21 cellular contexts compared by ENCODE assay signal in the genomic region with DNA sequence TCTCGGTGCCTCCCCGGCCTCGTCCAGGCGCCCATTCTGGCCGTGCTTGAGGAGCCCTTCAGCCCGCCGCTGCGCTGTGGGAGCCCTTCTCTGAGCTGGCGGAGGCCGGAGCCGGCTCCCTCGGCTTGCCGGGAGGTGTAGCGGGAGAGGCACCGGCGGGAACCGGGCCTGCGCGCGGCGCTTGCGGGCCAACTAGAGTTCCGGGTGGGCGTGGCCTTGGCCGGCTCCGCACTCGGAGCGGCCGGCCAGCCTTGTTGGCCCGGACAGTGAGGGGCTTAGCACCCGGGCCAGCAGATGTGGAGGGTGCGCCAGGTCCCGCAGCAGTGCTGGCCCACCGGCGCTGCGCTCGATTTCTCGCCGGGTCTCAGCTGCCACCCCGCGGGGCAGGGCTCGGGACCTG.
"Had no signal": no experiment of that assay in that cellular context is flagged by ENCODE, and none has a peak within 500 bp of the region (broad histone marks: within the 10 kb centered on the region; RNA-seq: fewer than 3 reads in every experiment).

No MANE protein-coding gene starts in this region.

- DNase-seq: activated CD4-positive, alpha-beta T cell treated with anti-CD3 and anti-CD28 coated beads, Interleukin-2, amount 10 ng/mL, durations not matched to agents 24 days and 14 days; activated CD4-positive, CD25-positive, alpha-beta regulatory T cell; activated CD8-positive, alpha-beta memory T cell treated with anti-CD3 and anti-CD28 coated beads, Interleukin-2, amount 50 U/mL, for 48 hours; activated CD8-positive, alpha-beta T cell treated with anti-CD3 and anti-CD28 coated beads, Interleukin-2, amount 10 ng/mL, durations not matched to agents 7 days and 5 days; activated naive CD8-positive, alpha-beta T cell treated with anti-CD3 and anti-CD28 coated beads, Interleukin-2, amount 10 ng/mL, durations not matched to agents 7 days and 5 days; activated T-cell treated with anti-CD3 and anti-CD28 coated beads, Interleukin-2, amount 50 U/mL, for 72 hours; anterior cingulate cortex; dermis blood vessel endothelial cell; erythroblast; gastrocnemius medialis; islet precursor cell; mesenchymal stem cell; occipital lobe; stimulated activated CD4-positive, alpha-beta T cell treated with anti-CD3 and anti-CD28 coated beads, Interleukin-2, amount 100 ng/mL, for 24 hours; tibial artery had no signal

- H3K4me3 ChIP-seq: gastrocnemius medialis, left lung, prostate gland, right lobe of liver, tibial artery, vagina had no signal

- H3K36me3 ChIP-seq: gastrocnemius medialis, left lung, prostate gland, right lobe of liver, tibial artery, vagina had no signal

- H3K4me1 ChIP-seq: gastrocnemius medialis, left lung, prostate gland, right lobe of liver, tibial artery, vagina had no signal

- H3K27me3 ChIP-seq: gastrocnemius medialis, left lung, right lobe of liver, tibial artery, vagina had no signal

- H3K27ac ChIP-seq: gastrocnemius medialis, left lung, prostate gland, right lobe of liver, tibial artery, vagina had no signal

- H3K9me3 ChIP-seq: gastrocnemius medialis, prostate gland, right lobe of liver, tibial artery, vagina had no signal

- ATAC-seq: activated CD8-positive, alpha-beta T cell treated with anti-CD3 and anti-CD28 coated beads, Interleukin-2, amount 10 ng/mL, durations not matched to agents 7 days and 5 days; activated T-cell treated with anti-CD3 and anti-CD28 coated beads, Interleukin-2, amount 50 U/mL, for 72 hours; gastrocnemius medialis; left lung; natural killer cell treated with Interleukin-12 subunit alpha and Interleukin-12 subunit beta and Interleukin-15 and Interleukin-18, amount 100 ng/mL, for 72 hours; right lobe of liver; stimulated activated effector memory CD8-positive, alpha-beta T cell treated with anti-CD3 and anti-CD28 coated beads, Interleukin-12 subunit alpha, Interleukin-12 subunit beta, amount 100 ng/mL, for 72 hours had no signal
